In the genomic region with DNA sequence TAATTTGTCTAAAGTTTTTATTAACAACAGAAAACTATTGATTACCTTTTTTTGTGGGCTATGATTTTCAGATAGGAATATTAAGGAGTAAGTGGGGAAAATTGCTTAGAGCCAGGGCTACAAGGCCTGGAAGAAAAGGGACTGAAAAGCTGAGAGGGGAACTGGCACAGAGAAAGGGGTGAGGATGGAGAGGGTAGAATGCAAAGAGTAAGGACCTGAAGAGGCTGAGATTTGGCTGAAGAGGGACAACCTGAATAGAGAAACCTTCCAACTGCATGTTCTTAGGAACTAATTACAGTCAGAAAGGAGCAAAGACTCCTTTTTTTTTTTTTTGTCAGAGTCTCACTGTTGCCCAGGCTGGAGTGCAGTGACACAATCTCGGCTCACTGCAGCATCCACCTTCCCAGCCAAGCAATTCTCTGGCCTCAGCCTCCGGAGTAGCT, we compare ENCODE assay signal across 8 cellular contexts. TPM values are rescaled to one million over a fixed set of nuclear protein-coding genes. Genes with fewer than 3 reads are reported as not detected.
DNase-seq lines count a peak whose midpoint lies in the region; ATAC-seq and TF ChIP-seq lines count a peak whose summit lies in the region.

No MANE protein-coding gene starts in this region.

- POLR2A ChIA-PET in activated CD8-positive, alpha-beta T cell treated with anti-CD3 and anti-CD28 coated beads, Interleukin-2, amount 10 ng/mL, durations not matched to agents 7 days and 5 days (lab: Charles Lee), result interaction anchor here (0.6 to 3.2 kb wide), 34 partner anchors 10 to 665 kb away, joined by 3 to 23 read pairs (median 3); partner anchors contain the start of genes BTN3A3 and HMGN4

- no peak for TF ChIP-seq CTCF in suprapubic skin (IDR thresholded peaks at IDR 0.05)

- no peaks in the 10 kb centered on the region for H3K9me3 ChIP-seq in iPS-18c (ENCODE audit: control insufficient read depth, insufficient read depth, low read length)
- no peaks in the 10 kb centered on the region for H3K9me3 ChIP-seq in suprapubic skin

- CTCF ChIA-PET in activated CD8-positive, alpha-beta T cell treated with anti-CD3 and anti-CD28 coated beads, Interleukin-2, amount 10 ng/mL, durations not matched to agents 7 days and 5 days (lab: Charles Lee), result interaction anchor here (0.8 to 1.8 kb wide), 14 partner anchors 10 to 143 kb away, joined by 3 to 11 read pairs (median 3); no protein-coding TSS in a partner anchor

- peaks cover 35% of the 10 kb centered on the region for H3K4me1 Mint-ChIP-seq in activated CD8-positive, alpha-beta T cell treated with anti-CD3 and anti-CD28 coated beads, Interleukin-2, amount 10 ng/mL, durations not matched to agents 7 days and 5 days (ENCODE audit: low read depth)

- H3K27ac ChIP-seq in suprapubic skin, result peak overlapping the region; percentile 69

- peaks cover 18% of the 10 kb centered on the region for H3K4me1 ChIP-seq in suprapubic skin

- H3K27me3 Mint-ChIP-seq in activated CD8-positive, alpha-beta T cell treated with anti-CD3 and anti-CD28 coated beads, Interleukin-2, amount 10 ng/mL, durations not matched to agents 7 days and 5 days (ENCODE audit: low read depth), result no peaks in the 10 kb centered on the region

- TF ChIP-seq EP300 in suprapubic skin (IDR thresholded peaks at IDR 0.05), result no peak

- H3K4me3 Mint-ChIP-seq in activated CD8-positive, alpha-beta T cell treated with anti-CD3 and anti-CD28 coated beads, Interleukin-2, amount 10 ng/mL, durations not matched to agents 7 days and 5 days, result peak overlapping the region; percentile 100

- 30% methylated on average over 2 of the region's 2 CpGs for WGBS in suprapubic skin

- DNase-seq in NCI-H2227 (lab: John Stamatoyannopoulos, UW; ENCODE audit: unreplicated experiment) (peak; percentile 37), NCI-H2227 treated with DMSO at 0.1 percent for 48 hours (lab: John Stamatoyannopoulos, UW) (no peak), suprapubic skin (ENCODE audit: low spot score in 2 of 2) (no peak)
- no peak for DNase-seq in activated CD8-positive, alpha-beta T cell treated with anti-CD3 and anti-CD28 coated beads, Interleukin-2, amount 10 ng/mL, durations not matched to agents 7 days and 5 days

- peak; percentile 5 for ATAC-seq in activated CD8-positive, alpha-beta T cell treated with anti-CD3 and anti-CD28 coated beads, Interleukin-2, amount 10 ng/mL, durations not matched to agents 7 days and 5 days
- ATAC-seq in HG02938 (IDR thresholded peaks at IDR 0.05; ENCODE audit: unreplicated experiment) (no peak), HG02588 (IDR thresholded peaks at IDR 0.05; ENCODE audit: unreplicated experiment) (no peak), GM19328 (IDR thresholded peaks at IDR 0.05; ENCODE audit: unreplicated experiment) (no peak)

- no peak for TF ChIP-seq POLR2A in suprapubic skin (IDR thresholded peaks at IDR 0.05)

- peaks cover 39% of the 10 kb centered on the region for H3K36me3 Mint-ChIP-seq in activated CD8-positive, alpha-beta T cell treated with anti-CD3 and anti-CD28 coated beads, Interleukin-2, amount 10 ng/mL, durations not matched to agents 7 days and 5 days (ENCODE audit: low read depth)

- peaks cover 4% of the 10 kb centered on the region for H3K9me3 Mint-ChIP-seq in activated CD8-positive, alpha-beta T cell treated with anti-CD3 and anti-CD28 coated beads, Interleukin-2, amount 10 ng/mL, durations not matched to agents 7 days and 5 days (ENCODE audit: insufficient read depth)

- peak overlapping the region; percentile 100 for H3K27ac Mint-ChIP-seq in activated CD8-positive, alpha-beta T cell treated with anti-CD3 and anti-CD28 coated beads, Interleukin-2, amount 10 ng/mL, durations not matched to agents 7 days and 5 days

- H3K27me3 ChIP-seq in suprapubic skin, result no peaks in the 10 kb centered on the region

- H3K4me3 ChIP-seq in iPS-18c (ENCODE audit: insufficient read depth, low read depth, low read length) (peak overlapping the region; percentile 32; the same call in 1 of the 2 replicates), suprapubic skin (peak overlapping the region; percentile 42)

- peaks cover 4% of the 10 kb centered on the region for H3K36me3 ChIP-seq in suprapubic skin

RNA-seq across cellular contexts. Expression of gene BTN2A1, which starts 16.7 kb away (rescaled TPM):
- total RNA-seq in activated CD8-positive, alpha-beta T cell treated with anti-CD3 and anti-CD28 coated beads, Interleukin-2, amount 10 ng/mL, durations not matched to agents 7 days and 5 days, result 10 to 100 TPM; 22.4 to 23.6 TPM
- 10 to 100 TPM in 2 of 4 donors, 1 to 10 TPM in 2; 9.1 to 31.9 (median 12.9) TPM for total RNA-seq in suprapubic skin

RNA-seq across cellular contexts. Expression of gene BTN1A1, which starts 25.6 kb away (rescaled TPM):
- total RNA-seq in activated CD8-positive, alpha-beta T cell treated with anti-CD3 and anti-CD28 coated beads, Interleukin-2, amount 10 ng/mL, durations not matched to agents 7 days and 5 days, result not detected
- total RNA-seq in suprapubic skin, result not detected

RNA-seq across cellular contexts. Expression of gene BTN3A3, which starts 34.2 kb away (rescaled TPM):
- 10 to 100 TPM; 43.8 to 47.0 TPM for total RNA-seq in activated CD8-positive, alpha-beta T cell treated with anti-CD3 and anti-CD28 coated beads, Interleukin-2, amount 10 ng/mL, durations not matched to agents 7 days and 5 days
- total RNA-seq in suprapubic skin, result 10 to 100 TPM in 3 of 4 donors, 1 to 10 TPM in 1; 9.5 to 19.2 (median 12.2) TPM
